8 cellular contexts compared by ENCODE assay signal in genomic region chr4:83548151-83548905, GRCh38. TPM values are rescaled to one million over a fixed set of nuclear protein-coding genes. Genes with fewer than 3 reads are reported as not detected.
DNase-seq lines count a peak whose midpoint lies in the region; ATAC-seq and TF ChIP-seq lines count a peak whose summit lies in the region.

No MANE protein-coding gene starts in this region.

- intact Hi-C loops in sigmoid colon (cut with DNase I): no loop called here

- TF ChIP-seq EP300 in sigmoid colon (IDR thresholded peaks at IDR 0.05): no peak

- CTCF ChIA-PET in AG04449 (lab: Yijun Ruan, JAX): interaction anchor here (1.0 kb wide), 1 partner anchor 97 kb away, joined by 3 read pairs; no protein-coding TSS in a partner anchor

- no peak overlapping the region for H3K4me3 ChIP-seq in AG04449 (ENCODE audit: low read depth, low read length)
- H3K4me3 ChIP-seq in sigmoid colon: no peak overlapping the region
- H3K4me3 ChIP-seq in Karpas-422 (ENCODE audit: low read length): no peak overlapping the region

- no peak overlapping the region for H3K4me2 ChIP-seq in Karpas-422 (ENCODE audit: low read depth, low read length, poor library complexity, severe bottlenecking)

- no peak overlapping the region for H2AFZ ChIP-seq in Karpas-422 (ENCODE audit: low read length)

- WGBS in sigmoid colon, 2 donors: 29 to 51% methylated on average over 7 of the region's 7 CpGs

- H3K9ac ChIP-seq in Karpas-422 (ENCODE audit: low read length): no peak overlapping the region

- H3K9me3 ChIP-seq in sigmoid colon (no peaks in the 10 kb centered on the region), Karpas-422 (ENCODE audit: low read length) (no peaks in the 10 kb centered on the region)

- H3K4me1 ChIP-seq in sigmoid colon (peaks cover 0 to 12% (median 10%) of the 10 kb centered on the region in 4 donors), Karpas-422 (ENCODE audit: low read length) (no peaks in the 10 kb centered on the region)

- POLR2A ChIA-PET in AG04449 (lab: Yijun Ruan, JAX): no interaction called here

- TF ChIP-seq POLR2A in sigmoid colon (IDR thresholded peaks at IDR 0.05): no peak

- H3K79me2 ChIP-seq in Karpas-422 (ENCODE audit: low read length): no peaks in the 10 kb centered on the region

- DNase-seq in AG04449 (ENCODE audit: low read depth, low spot score) (peak; percentile 80), NCI-H460 (ENCODE audit: extremely low read depth, low read depth) (peak; percentile 92), fibroblast of gingiva (ENCODE audit: low read depth) (peak; percentile 92), sigmoid colon (peak; percentile 78), Karpas-422 (no peak)
- DNase-seq in activated CD8-positive, alpha-beta memory T cell treated with anti-CD3 and anti-CD28 coated beads for 4 hours (ENCODE audit: low read depth in 2 of 2): peak; percentile 44 to 50

- H3K27ac ChIP-seq in sigmoid colon (peak overlapping the region in 3 of 4 donors; percentile 58 to 69 (median 68)), Karpas-422 (ENCODE audit: low read length) (no peak overlapping the region)

- H3K27me3 ChIP-seq in sigmoid colon (no peaks in the 10 kb centered on the region), Karpas-422 (ENCODE audit: low read length) (no peaks in the 10 kb centered on the region)

- no peaks in the 10 kb centered on the region for H4K20me1 ChIP-seq in Karpas-422 (ENCODE audit: insufficient read depth, low read depth, low read length)

- no peak for TF ChIP-seq CTCF in AG04449 (IDR thresholded peaks at IDR 0.05; ENCODE audit: insufficient read depth, low read length, missing control alignments)
- TF ChIP-seq CTCF in sigmoid colon (IDR thresholded peaks at IDR 0.05): no peak

- peaks cover 0 to 21% (median 0%) of the 10 kb centered on the region in 4 donors for H3K36me3 ChIP-seq in sigmoid colon
- H3K36me3 ChIP-seq in Karpas-422 (ENCODE audit: insufficient read depth, low read length): no peaks in the 10 kb centered on the region

- no peaks in the 10 kb centered on the region for H3K9me2 ChIP-seq in Karpas-422 (replicated peaks; ENCODE audit: insufficient read depth, low read length)

- ATAC-seq in GM18873 (IDR thresholded peaks at IDR 0.05; ENCODE audit: low FRiP score, unreplicated experiment) (peak; percentile 94), HG03103 (IDR thresholded peaks at IDR 0.05; ENCODE audit: low read depth, unreplicated experiment) (peak; percentile 90)

RNA-seq across cellular contexts. Expression of gene GPAT3, which starts 12.4 kb away (rescaled TPM):
- total RNA-seq in NCI-H460 (2014; rRNA removed; shearing (Covaris generic)): 69.2 and 80.5 TPM in 2 replicates
- polyA plus RNA-seq in NCI-H460 (2014; cell fraction: nucleus; rRNA removed): 60.4 and 66.1 TPM in 2 replicates
- total RNA-seq in sigmoid colon: 10 to 100 TPM in 3 of 4 donors, 1 to 10 TPM in 1; 5.6 to 23.1 (median 17.3) TPM
- 10 to 100 TPM in 1 of 3 donors, 1 to 10 TPM in 2; 4.6 to 13.0 (median 4.8) TPM for polyA plus RNA-seq in sigmoid colon
- not detected in 2 replicates for total RNA-seq in Karpas-422 (2014; rRNA removed; shearing (Covaris generic); ENCODE audit: low replicate concordance)
